In genomic region chr10:77898323-77899079, GRCh38 we compare ENCODE assay signal across 1 cellular context.
TF ChIP-seq lines count a peak whose summit lies in the region.

No MANE protein-coding gene starts in this region.

TF ChIP-seq in HEK293, 187 proteins besides CTCF, POLR2A, EP300 and RAD21 (continued from another document):
- no peak for TF ChIP-seq PRDM2 (tag by site-specific recombination; IDR thresholded peaks at IDR 0.05; ENCODE audit: borderline replicate concordance)
- TF ChIP-seq ZNF112 (tag by site-specific recombination; IDR thresholded peaks at IDR 0.05) = no peak
- TF ChIP-seq ZNF449 (tag by site-specific recombination; IDR thresholded peaks at IDR 0.05) = no peak
- TF ChIP-seq ZNF473 (tag by site-specific recombination; IDR thresholded peaks at IDR 0.05) = no peak
- 0 out of 2 replicates have a peak, but pooled peaks have one; percentile 55 for TF ChIP-seq ZNF366 (tag by site-specific recombination; conservative IDR thresholded peaks at IDR 0.05)
- TF ChIP-seq ZNF692 (tag by site-specific recombination; IDR thresholded peaks at IDR 0.05) = peak; percentile 98
- TF ChIP-seq ZNF830 (tag by site-specific recombination; IDR thresholded peaks at IDR 0.05; ENCODE audit: low read depth) = no peak
- no peak for TF ChIP-seq ZNF391 (tag by site-specific recombination; IDR thresholded peaks at IDR 0.05; ENCODE audit: borderline replicate concordance, low read depth)
- TF ChIP-seq ZNF777 (tag by site-specific recombination; IDR thresholded peaks at IDR 0.05; ENCODE audit: borderline replicate concordance) = no peak
- TF ChIP-seq ZNF266 (tag by site-specific recombination; IDR thresholded peaks at IDR 0.05; ENCODE audit: low read depth) = no peak
- no peak for TF ChIP-seq ZNF510 (tag by site-specific recombination; IDR thresholded peaks at IDR 0.05; ENCODE audit: insufficient replicate concordance)
- peak; percentile 75 for TF ChIP-seq ZNF600 (tag by site-specific recombination; IDR thresholded peaks at IDR 0.05)
- TF ChIP-seq ZNF37A (tag by site-specific recombination; IDR thresholded peaks at IDR 0.05) = no peak
- TF ChIP-seq ZNF10 (tag by site-specific recombination; IDR thresholded peaks at IDR 0.05) = no peak
- 0 out of 2 replicates have a peak, but pooled peaks have one; percentile 34 for TF ChIP-seq TRIM28 (IDR thresholded peaks at IDR 0.05; ENCODE audit: borderline replicate concordance, low read length)
- no peak for TF ChIP-seq ZNF239 (tag by site-specific recombination; IDR thresholded peaks at IDR 0.05)
- TF ChIP-seq TSHZ1 (tag by site-specific recombination; IDR thresholded peaks at IDR 0.05; ENCODE audit: borderline replicate concordance) = no peak
- TF ChIP-seq PATZ1 (tag by site-specific recombination; IDR thresholded peaks at IDR 0.05) = peak; percentile 94
- TF ChIP-seq ZNF621 (tag by site-specific recombination; IDR thresholded peaks at IDR 0.05) = no peak
- TF ChIP-seq GLIS2 (tag by site-specific recombination; IDR thresholded peaks at IDR 0.05) = peak; percentile 56
- no peak for TF ChIP-seq PRDM1 (tag by site-specific recombination; IDR thresholded peaks at IDR 0.05)
- peak; percentile 55; the same call in 1 of the 2 replicates for TF ChIP-seq ZBTB48 (tag by site-specific recombination; IDR thresholded peaks at IDR 0.05)
- no peak for TF ChIP-seq GLI4 (tag by site-specific recombination; IDR thresholded peaks at IDR 0.05)
- TF ChIP-seq HOXD13 (CRISPR knock-in tag; IDR thresholded peaks at IDR 0.05; ENCODE audit: borderline replicate concordance) = no peak
- no peak for TF ChIP-seq ZNF610 (tag by site-specific recombination; IDR thresholded peaks at IDR 0.05; ENCODE audit: borderline replicate concordance)
- no peak for TF ChIP-seq KLF9 (tag by site-specific recombination; IDR thresholded peaks at IDR 0.05; ENCODE audit: low read depth)
- TF ChIP-seq ZNF670 (tag by site-specific recombination; IDR thresholded peaks at IDR 0.05; ENCODE audit: low read depth) = no peak
- no peak for TF ChIP-seq ZNF341 (tag by site-specific recombination; IDR thresholded peaks at IDR 0.05; ENCODE audit: low read depth)
